Comparison of ENCODE assay signal across 20 cellular contexts in genomic region chrX:155031657-155032056, GRCh38.
"Had no signal": no experiment of that assay in that cellular context is flagged by ENCODE, and none has a peak within 500 bp of the region (broad histone marks: within the 10 kb centered on the region; RNA-seq: fewer than 3 reads in every experiment).

No MANE protein-coding gene starts in this region.

- H3K4me3 Mint-ChIP-seq: nephron progenitor cell; stimulated activated naive B cell treated with anti-CD40 and anti-IgM and Interleukin-4, amounts not matched to agents 10 μg/mL and 1 μg/mL and 100 μg/mL, for 72 hours had no signal

- H3K4me1 ChIP-seq: foreskin keratinocyte, testis had no signal

- H3K27me3 Mint-ChIP-seq: naive thymus-derived CD4-positive, alpha-beta T cell; stimulated activated naive B cell treated with anti-CD40 and anti-IgM and Interleukin-4, amounts not matched to agents 10 μg/mL and 1 μg/mL and 100 μg/mL, for 72 hours; stimulated activated naive CD8-positive, alpha-beta T cell treated with anti-CD3 and anti-CD28 coated beads, Interleukin-15, amount 100 ng/mL, for 72 hours had no signal

- H3K27ac ChIP-seq: epithelial cell of prostate, foreskin keratinocyte, heart left ventricle, neutrophil, right atrium auricular region, testis, upper lobe of right lung had no signal

- ATAC-seq: foreskin keratinocyte; heart left ventricle; naive thymus-derived CD4-positive, alpha-beta T cell; stimulated activated naive B cell treated with anti-CD40 and anti-IgM and Interleukin-4, amounts not matched to agents 10 μg/mL and 1 μg/mL and 100 μg/mL, for 72 hours; stimulated activated naive CD8-positive, alpha-beta T cell treated with anti-CD3 and anti-CD28 coated beads, Interleukin-15, amount 100 ng/mL, for 72 hours; upper lobe of right lung had no signal

- H3K27ac Mint-ChIP-seq: nephron progenitor cell; stimulated activated naive B cell treated with anti-CD40 and anti-IgM and Interleukin-4, amounts not matched to agents 10 μg/mL and 1 μg/mL and 100 μg/mL, for 72 hours had no signal

- H3K4me3 ChIP-seq: esophagus muscularis mucosa, heart left ventricle, right atrium auricular region, smooth muscle cell, testis, tibial nerve, upper lobe of right lung had no signal

- H3K4me2 ChIP-seq: smooth muscle cell had no signal

- H3K27me3 ChIP-seq: esophagus muscularis mucosa, foreskin keratinocyte, heart left ventricle, neutrophil, right atrium auricular region, testis, tibial nerve, upper lobe of right lung had no signal

- H3K9me3 Mint-ChIP-seq: stimulated activated naive CD8-positive, alpha-beta T cell treated with anti-CD3 and anti-CD28 coated beads, Interleukin-15, amount 100 ng/mL, for 72 hours had no signal

- H3K36me3 ChIP-seq: neutrophil had no signal

- H3K9me3 ChIP-seq: neutrophil, testis, upper lobe of right lung had no signal

- DNase-seq: central memory CD4-positive, alpha-beta T cell; effector memory CD4-positive, alpha-beta T cell; foreskin keratinocyte; heart left ventricle; hippocampal formation; kidney glomerular epithelial cell; mesendoderm; naive thymus-derived CD4-positive, alpha-beta T cell; nephron progenitor cell; stimulated activated CD4-positive, alpha-beta T cell treated with anti-CD3 and anti-CD28 coated beads, Interleukin-4, amount 100 ng/mL, for 1 hour; stimulated activated naive B cell treated with anti-CD40 and anti-IgM and Interleukin-4, amounts not matched to agents 10 μg/mL and 1 μg/mL and 100 μg/mL, for 72 hours; stimulated activated naive CD8-positive, alpha-beta T cell treated with anti-CD3 and anti-CD28 coated beads, Interleukin-15, amount 100 ng/mL, for 72 hours; testis; upper lobe of right lung had no signal
